8 cellular contexts compared by ENCODE assay signal in the genomic region with DNA sequence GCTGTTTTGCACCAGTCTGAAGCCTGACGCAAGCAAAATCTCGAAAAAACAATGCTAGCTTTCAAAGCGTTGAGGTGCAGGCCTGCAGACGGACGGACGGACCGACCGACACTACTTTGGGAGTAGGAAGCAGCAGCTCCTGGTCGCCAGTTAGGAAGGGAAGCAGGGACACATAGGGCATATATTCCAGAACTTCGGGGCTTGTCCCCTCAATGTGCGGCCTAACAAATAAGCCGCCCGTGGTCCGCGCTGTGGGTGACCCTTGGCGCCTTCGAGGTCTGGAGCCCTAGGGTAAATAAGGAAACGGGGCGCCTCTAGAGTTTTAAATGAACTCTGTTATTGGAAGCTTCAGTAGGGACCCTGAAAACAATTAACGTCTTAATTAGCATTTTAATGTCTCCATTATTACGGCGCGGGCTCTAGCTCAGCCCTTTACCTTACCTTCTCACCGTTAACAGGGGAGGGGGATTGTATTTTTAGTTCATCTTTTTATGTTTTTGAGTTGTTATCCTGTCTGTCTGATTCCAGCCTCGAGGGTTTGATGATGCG. TPM values are rescaled to one million over a fixed set of nuclear protein-coding genes. Genes with fewer than 3 reads are reported as not detected.
DNase-seq lines count a peak whose midpoint lies in the region; ATAC-seq lines count a peak whose summit lies in the region.

No MANE protein-coding gene starts in this region.

- H3K36me3 Mint-ChIP-seq in activated naive CD8-positive, alpha-beta T cell: peaks cover 6% of the 10 kb centered on the region

- no peak overlapping the region for H3K27ac Mint-ChIP-seq in activated naive CD8-positive, alpha-beta T cell
- H3K27ac Mint-ChIP-seq in stimulated activated naive CD8-positive, alpha-beta T cell treated with anti-CD3 and anti-CD28 coated beads, Interleukin-15, amount 100 ng/mL, for 72 hours: no peak overlapping the region

- peaks cover 36% of the 10 kb centered on the region for H3K4me1 ChIP-seq in HUES64 (ENCODE audit: insufficient read depth, low read length)
- peaks cover 16% of the 10 kb centered on the region; the same call in 1 of the 2 replicates for H3K4me1 ChIP-seq in iPS-20b (ENCODE audit: insufficient read depth, low read length)

- WGBS in HUES64: under 1% methylated on average over 22 of the region's 26 CpGs

- H3K4me1 Mint-ChIP-seq in activated naive CD8-positive, alpha-beta T cell (ENCODE audit: low read depth): peaks cover 27% of the 10 kb centered on the region
- peaks cover 31% of the 10 kb centered on the region for H3K4me1 Mint-ChIP-seq in stimulated activated naive CD8-positive, alpha-beta T cell treated with anti-CD3 and anti-CD28 coated beads, Interleukin-15, amount 100 ng/mL, for 72 hours

- no peak overlapping the region; the same call in 1 of the 2 replicates for H3K27ac ChIP-seq in HUES64 (ENCODE audit: low read depth, low read length)
- H3K27ac ChIP-seq in iPS-20b (ENCODE audit: low read length): no peak overlapping the region

- no peak for ATAC-seq in stimulated activated naive CD8-positive, alpha-beta T cell treated with anti-CD3 and anti-CD28 coated beads, Interleukin-15, amount 100 ng/mL, for 72 hours
- no peak for ATAC-seq in HG03342 (IDR thresholded peaks at IDR 0.05; ENCODE audit: unreplicated experiment)

- H3K27me3 Mint-ChIP-seq in activated naive CD8-positive, alpha-beta T cell: peaks cover 46% of the 10 kb centered on the region
- peaks cover 73% of the 10 kb centered on the region for H3K27me3 Mint-ChIP-seq in stimulated activated naive CD8-positive, alpha-beta T cell treated with anti-CD3 and anti-CD28 coated beads, Interleukin-15, amount 100 ng/mL, for 72 hours

- H3K36me3 ChIP-seq in HUES64 (ENCODE audit: insufficient read depth, low read length) (no peaks in the 10 kb centered on the region), iPS-20b (ENCODE audit: insufficient read depth, low read depth, low read length) (no peaks in the 10 kb centered on the region)

- H3K9ac ChIP-seq in HUES64 (ENCODE audit: low read depth, low read length) (no peak overlapping the region; the same call in 1 of the 2 replicates), iPS-20b (ENCODE audit: low read depth, low read length) (peak overlapping the region; percentile 12; the same call in 1 of the 2 replicates)

- H3K27me3 ChIP-seq in HUES64 (ENCODE audit: insufficient read depth, low read length) (peaks cover 96% of the 10 kb centered on the region), iPS-20b (ENCODE audit: insufficient read depth, low read length) (peaks cover 99% of the 10 kb centered on the region)

- H3K9me3 Mint-ChIP-seq in activated naive CD8-positive, alpha-beta T cell (ENCODE audit: low read depth): no peaks in the 10 kb centered on the region
- no peaks in the 10 kb centered on the region for H3K9me3 Mint-ChIP-seq in stimulated activated naive CD8-positive, alpha-beta T cell treated with anti-CD3 and anti-CD28 coated beads, Interleukin-15, amount 100 ng/mL, for 72 hours

- no peak for DNase-seq in stimulated activated naive CD8-positive, alpha-beta T cell treated with anti-CD3 and anti-CD28 coated beads, Interleukin-15, amount 100 ng/mL, for 72 hours
- DNase-seq in NCI-H1930 (lab: John Stamatoyannopoulos, UW): no peak
- DNase-seq in GOT3 (lab: John Stamatoyannopoulos, UW): no peak
- DNase-seq in amygdala (lab: John Stamatoyannopoulos, UW): no peak

- H3K4me3 ChIP-seq in HUES64 (ENCODE audit: low read length) (peak overlapping the region; percentile 47), iPS-20b (ENCODE audit: low read length) (peak overlapping the region; percentile 67)

- peak overlapping the region; percentile 82 for H3K4me3 Mint-ChIP-seq in activated naive CD8-positive, alpha-beta T cell
- H3K4me3 Mint-ChIP-seq in stimulated activated naive CD8-positive, alpha-beta T cell treated with anti-CD3 and anti-CD28 coated beads, Interleukin-15, amount 100 ng/mL, for 72 hours: peak overlapping the region; percentile 76

- H3K9me3 ChIP-seq in HUES64 (ENCODE audit: insufficient read depth, low read depth, low read length): no peaks in the 10 kb centered on the region
- H3K9me3 ChIP-seq in iPS-20b (ENCODE audit: insufficient read depth, low read depth, low read length): no peaks in the 10 kb centered on the region

RNA-seq across cellular contexts. Expression of a gene that starts 1.4 kb away (rescaled TPM):
- 2.7 TPM for polyA plus RNA-seq in HUES64 (2013, experiment 1 of 2)
- 3.0 TPM for polyA plus RNA-seq in HUES64 (2013, experiment 2 of 2)
